1 cellular context compared by ENCODE assay signal in genomic region chr3:188152660-188153497, GRCh38.
A peak's percentile ranks its signal among the peaks of the same experiment; 100 is the strongest.
TF ChIP-seq lines count a peak whose summit lies in the region.

No MANE protein-coding gene starts in this region.

TF ChIP-seq in HepG2, 621 proteins besides CTCF, POLR2A, EP300 and RAD21 (continues in another document):
- TF ChIP-seq IKZF1 (IDR thresholded peaks at IDR 0.05): no peak
- 0 out of 2 replicates have a peak, but pooled peaks have one; percentile 29 for TF ChIP-seq MEIS2 (CRISPR knock-in tag; IDR thresholded peaks at IDR 0.05)
- TF ChIP-seq, protein P1, sequence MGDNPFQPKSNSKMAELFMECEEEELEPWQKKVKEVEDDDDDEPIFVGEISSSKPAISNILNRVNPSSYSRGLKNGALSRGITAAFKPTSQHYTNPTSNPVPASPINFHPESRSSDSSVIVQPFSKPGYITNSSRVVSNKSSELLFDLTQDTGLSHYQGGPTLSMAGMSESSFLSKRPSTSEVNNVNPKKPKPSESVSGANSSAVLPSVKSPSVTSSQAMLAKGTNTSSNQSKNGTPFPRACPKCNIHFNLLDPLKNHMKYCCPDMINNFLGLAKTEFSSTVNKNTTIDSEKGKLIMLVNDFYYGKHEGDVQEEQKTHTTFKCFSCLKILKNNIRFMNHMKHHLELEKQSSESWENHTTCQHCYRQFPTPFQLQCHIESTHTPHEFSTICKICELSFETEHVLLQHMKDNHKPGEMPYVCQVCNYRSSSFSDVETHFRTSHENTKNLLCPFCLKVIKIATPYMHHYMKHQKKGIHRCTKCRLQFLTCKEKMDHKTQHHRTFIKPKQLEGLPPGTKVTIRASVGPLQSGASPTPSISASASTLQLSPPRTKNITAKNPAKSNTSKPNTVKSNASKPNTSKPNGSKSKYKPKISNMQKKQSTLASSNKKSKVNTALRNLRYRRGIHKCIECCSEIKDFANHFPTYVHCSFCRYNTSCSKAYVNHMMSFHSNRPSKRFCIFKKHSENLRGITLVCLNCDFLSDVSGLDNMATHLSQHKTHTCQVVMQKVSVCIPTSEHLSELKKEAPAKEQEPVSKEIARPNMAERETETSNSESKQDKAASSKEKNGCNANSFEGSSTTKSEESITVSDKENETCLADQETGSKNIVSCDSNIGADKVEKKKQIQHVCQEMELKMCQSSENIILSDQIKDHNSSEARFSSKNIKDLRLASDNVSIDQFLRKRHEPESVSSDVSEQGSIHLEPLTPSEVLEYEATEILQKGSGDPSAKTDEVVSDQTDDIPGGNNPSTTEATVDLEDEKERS (CRISPR knock-in tag; IDR thresholded peaks at IDR 0.05): 0 out of 2 replicates have a peak, but pooled peaks have one; percentile 10
- TF ChIP-seq MIER2 (CRISPR knock-in tag; IDR thresholded peaks at IDR 0.05): no peak
- peak; percentile 9 for TF ChIP-seq ZNF687 (CRISPR knock-in tag; IDR thresholded peaks at IDR 0.05)
- TF ChIP-seq ZNF143 (CRISPR knock-in tag; IDR thresholded peaks at IDR 0.05): no peak
- no peak for TF ChIP-seq ZNF652 (CRISPR knock-in tag; IDR thresholded peaks at IDR 0.05; ENCODE audit: borderline replicate concordance, low read depth)
- no peak for TF ChIP-seq SMYD3 (CRISPR knock-in tag; IDR thresholded peaks at IDR 0.05)
- peak; percentile 43; the same call in 1 of the 2 replicates for TF ChIP-seq KLF12 (CRISPR knock-in tag; IDR thresholded peaks at IDR 0.05; ENCODE audit: borderline replicate concordance)
- no peak for TF ChIP-seq RORA (CRISPR knock-in tag; IDR thresholded peaks at IDR 0.05)
- no peak for TF ChIP-seq MLLT10 (CRISPR knock-in tag; IDR thresholded peaks at IDR 0.05)
- peak; percentile 27; the same call in 1 of the 2 replicates for TF ChIP-seq ZFP82 (CRISPR knock-in tag; IDR thresholded peaks at IDR 0.05; ENCODE audit: borderline replicate concordance)
- TF ChIP-seq ATF1 (CRISPR knock-in tag; IDR thresholded peaks at IDR 0.05): no peak
- no peak for TF ChIP-seq SMAD9 (CRISPR knock-in tag; IDR thresholded peaks at IDR 0.05)
- no peak for TF ChIP-seq IKZF5 (CRISPR knock-in tag; IDR thresholded peaks at IDR 0.05)
- TF ChIP-seq ZNF430 (CRISPR knock-in tag; IDR thresholded peaks at IDR 0.05): peak; percentile 17; the same call in 1 of the 2 replicates
- TF ChIP-seq, protein P2, sequence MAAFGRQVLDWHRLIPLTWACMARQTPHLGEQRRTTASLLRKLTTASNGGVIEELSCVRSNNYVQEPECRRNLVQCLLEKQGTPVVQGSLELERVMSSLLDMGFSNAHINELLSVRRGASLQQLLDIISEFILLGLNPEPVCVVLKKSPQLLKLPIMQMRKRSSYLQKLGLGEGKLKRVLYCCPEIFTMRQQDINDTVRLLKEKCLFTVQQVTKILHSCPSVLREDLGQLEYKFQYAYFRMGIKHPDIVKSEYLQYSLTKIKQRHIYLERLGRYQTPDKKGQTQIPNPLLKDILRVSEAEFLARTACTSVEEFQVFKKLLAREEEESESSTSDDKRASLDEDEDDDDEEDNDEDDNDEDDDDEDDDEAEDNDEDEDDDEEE (CRISPR knock-in tag; IDR thresholded peaks at IDR 0.05): no peak
- no peak for TF ChIP-seq BRCA1 (CRISPR knock-in tag; IDR thresholded peaks at IDR 0.05)
- 0 out of 2 replicates have a peak, but pooled peaks have one; percentile 9 for TF ChIP-seq ZNF333 (CRISPR knock-in tag; IDR thresholded peaks at IDR 0.05; ENCODE audit: borderline replicate concordance)
- TF ChIP-seq, protein P3, sequence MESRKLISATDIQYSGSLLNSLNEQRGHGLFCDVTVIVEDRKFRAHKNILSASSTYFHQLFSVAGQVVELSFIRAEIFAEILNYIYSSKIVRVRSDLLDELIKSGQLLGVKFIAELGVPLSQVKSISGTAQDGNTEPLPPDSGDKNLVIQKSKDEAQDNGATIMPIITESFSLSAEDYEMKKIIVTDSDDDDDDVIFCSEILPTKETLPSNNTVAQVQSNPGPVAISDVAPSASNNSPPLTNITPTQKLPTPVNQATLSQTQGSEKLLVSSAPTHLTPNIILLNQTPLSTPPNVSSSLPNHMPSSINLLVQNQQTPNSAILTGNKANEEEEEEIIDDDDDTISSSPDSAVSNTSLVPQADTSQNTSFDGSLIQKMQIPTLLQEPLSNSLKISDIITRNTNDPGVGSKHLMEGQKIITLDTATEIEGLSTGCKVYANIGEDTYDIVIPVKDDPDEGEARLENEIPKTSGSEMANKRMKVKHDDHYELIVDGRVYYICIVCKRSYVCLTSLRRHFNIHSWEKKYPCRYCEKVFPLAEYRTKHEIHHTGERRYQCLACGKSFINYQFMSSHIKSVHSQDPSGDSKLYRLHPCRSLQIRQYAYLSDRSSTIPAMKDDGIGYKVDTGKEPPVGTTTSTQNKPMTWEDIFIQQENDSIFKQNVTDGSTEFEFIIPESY (CRISPR knock-in tag; IDR thresholded peaks at IDR 0.05): peak; percentile 57; the same call in 1 of the 2 replicates
- no peak for TF ChIP-seq ZBTB21 (CRISPR knock-in tag; IDR thresholded peaks at IDR 0.05)
- no peak for TF ChIP-seq PHF21A (CRISPR knock-in tag; IDR thresholded peaks at IDR 0.05)
- 0 out of 2 replicates have a peak, but pooled peaks have one; percentile 21 for TF ChIP-seq MTF1 (CRISPR knock-in tag; IDR thresholded peaks at IDR 0.05)
- TF ChIP-seq NONO (IDR thresholded peaks at IDR 0.05): no peak
- no peak for TF ChIP-seq NONO (CRISPR knock-in tag; conservative IDR thresholded peaks at IDR 0.05)
- TF ChIP-seq ZSCAN20 (CRISPR knock-in tag; IDR thresholded peaks at IDR 0.05; ENCODE audit: borderline replicate concordance): 0 out of 2 replicates have a peak, but pooled peaks have one; percentile 44
- TF ChIP-seq KAT2B (IDR thresholded peaks at IDR 0.05; ENCODE audit: borderline replicate concordance, low read depth, low read length): no peak
- TF ChIP-seq KLF13 (CRISPR knock-in tag; IDR thresholded peaks at IDR 0.05): 0 out of 2 replicates have a peak, but pooled peaks have one; percentile 32
- no peak for TF ChIP-seq POLR2AphosphoS2 (IDR thresholded peaks at IDR 0.05; ENCODE audit: low read depth, low read length)
- TF ChIP-seq HNRNPUL1 (IDR thresholded peaks at IDR 0.05; ENCODE audit: low read depth, low read length): no peak
- peak; percentile 90 for TF ChIP-seq ZBTB38 (CRISPR knock-in tag; IDR thresholded peaks at IDR 0.05)
- TF ChIP-seq MED1 (CRISPR knock-in tag; IDR thresholded peaks at IDR 0.05): 0 out of 2 replicates have a peak, but pooled peaks have one; percentile 7
- TF ChIP-seq, protein P4, sequence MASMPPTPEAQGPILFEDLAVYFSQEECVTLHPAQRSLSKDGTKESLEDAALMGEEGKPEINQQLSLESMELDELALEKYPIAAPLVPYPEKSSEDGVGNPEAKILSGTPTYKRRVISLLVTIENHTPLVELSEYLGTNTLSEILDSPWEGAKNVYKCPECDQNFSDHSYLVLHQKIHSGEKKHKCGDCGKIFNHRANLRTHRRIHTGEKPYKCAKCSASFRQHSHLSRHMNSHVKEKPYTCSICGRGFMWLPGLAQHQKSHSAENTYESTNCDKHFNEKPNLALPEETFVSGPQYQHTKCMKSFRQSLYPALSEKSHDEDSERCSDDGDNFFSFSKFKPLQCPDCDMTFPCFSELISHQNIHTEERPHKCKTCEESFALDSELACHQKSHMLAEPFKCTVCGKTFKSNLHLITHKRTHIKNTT (CRISPR knock-in tag; IDR thresholded peaks at IDR 0.05): no peak
- TF ChIP-seq NFE2 (CRISPR knock-in tag; IDR thresholded peaks at IDR 0.05): no peak
- TF ChIP-seq, protein P5, sequence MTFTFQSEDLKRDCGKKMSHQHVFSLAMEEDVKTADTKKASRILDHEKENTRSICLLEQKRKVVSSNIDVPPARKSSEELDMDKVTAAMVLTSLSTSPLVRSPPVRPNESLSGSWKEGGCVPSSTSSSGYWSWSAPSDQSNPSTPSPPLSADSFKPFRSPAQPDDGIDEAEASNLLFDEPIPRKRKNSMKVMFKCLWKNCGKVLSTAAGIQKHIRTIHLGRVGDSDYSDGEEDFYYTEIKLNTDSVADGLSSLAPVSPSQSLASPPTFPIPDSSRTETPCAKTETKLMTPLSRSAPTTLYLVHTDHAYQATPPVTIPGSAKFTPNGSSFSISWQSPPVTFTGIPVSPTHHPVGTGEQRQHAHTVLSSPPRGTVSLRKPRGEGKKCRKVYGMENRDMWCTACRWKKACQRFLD (CRISPR knock-in tag; IDR thresholded peaks at IDR 0.05; ENCODE audit: borderline replicate concordance): 0 out of 2 replicates have a peak, but pooled peaks have one; percentile 42
- 0 out of 2 replicates have a peak, but pooled peaks have one; percentile 16 for TF ChIP-seq THAP9 (CRISPR knock-in tag; IDR thresholded peaks at IDR 0.05; ENCODE audit: borderline replicate concordance)
- no peak for TF ChIP-seq ZC3H4 (CRISPR knock-in tag; IDR thresholded peaks at IDR 0.05; ENCODE audit: borderline replicate concordance)
- TF ChIP-seq ZEB1 (IDR thresholded peaks at IDR 0.05; ENCODE audit: insufficient replicate concordance, low read depth): no peak
- no peak for TF ChIP-seq MATR3 (CRISPR knock-in tag; IDR thresholded peaks at IDR 0.05)
- TF ChIP-seq CHD4 (IDR thresholded peaks at IDR 0.05; ENCODE audit: borderline replicate concordance, low read length): no peak
- TF ChIP-seq, protein P6, sequence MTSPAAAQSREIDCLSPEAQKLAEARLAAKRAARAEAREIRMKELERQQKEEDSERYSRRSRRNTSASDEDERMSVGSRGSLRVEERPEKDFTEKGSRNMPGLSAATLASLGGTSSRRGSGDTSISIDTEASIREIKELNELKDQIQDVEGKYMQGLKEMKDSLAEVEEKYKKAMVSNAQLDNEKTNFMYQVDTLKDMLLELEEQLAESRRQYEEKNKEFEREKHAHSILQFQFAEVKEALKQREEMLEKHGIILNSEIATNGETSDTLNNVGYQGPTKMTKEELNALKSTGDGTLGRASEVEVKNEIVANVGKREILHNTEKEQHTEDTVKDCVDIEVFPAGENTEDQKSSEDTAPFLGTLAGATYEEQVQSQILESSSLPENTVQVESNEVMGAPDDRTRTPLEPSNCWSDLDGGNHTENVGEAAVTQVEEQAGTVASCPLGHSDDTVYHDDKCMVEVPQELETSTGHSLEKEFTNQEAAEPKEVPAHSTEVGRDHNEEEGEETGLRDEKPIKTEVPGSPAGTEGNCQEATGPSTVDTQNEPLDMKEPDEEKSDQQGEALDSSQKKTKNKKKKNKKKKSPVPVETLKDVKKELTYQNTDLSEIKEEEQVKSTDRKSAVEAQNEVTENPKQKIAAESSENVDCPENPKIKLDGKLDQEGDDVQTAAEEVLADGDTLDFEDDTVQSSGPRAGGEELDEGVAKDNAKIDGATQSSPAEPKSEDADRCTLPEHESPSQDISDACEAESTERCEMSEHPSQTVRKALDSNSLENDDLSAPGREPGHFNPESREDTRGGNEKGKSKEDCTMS (CRISPR knock-in tag; conservative IDR thresholded peaks at IDR 0.05): no peak
- TF ChIP-seq ZNF841 (CRISPR knock-in tag; IDR thresholded peaks at IDR 0.05; ENCODE audit: borderline replicate concordance): no peak
- no peak for TF ChIP-seq ATF5 (CRISPR knock-in tag; IDR thresholded peaks at IDR 0.05; ENCODE audit: low read depth)
